In genomic region chr4:7021355-7021754, GRCh38 we compare ENCODE assay signal across 27 cellular contexts. TPM values are rescaled to one million over a fixed set of nuclear protein-coding genes. Genes with fewer than 3 reads are reported as not detected.
A peak's percentile ranks its signal among the peaks of the same experiment; 100 is the strongest.
DNase-seq lines count a peak whose midpoint lies in the region; ATAC-seq, FAIRE-seq and TF ChIP-seq lines count a peak whose summit lies in the region.
"Had no signal": no experiment of that assay in that cellular context is flagged by ENCODE, and none has a peak within 500 bp of the region (broad histone marks: within the 10 kb centered on the region; RNA-seq: fewer than 3 reads in every experiment).

No MANE protein-coding gene starts in this region.

- no peak for TF ChIP-seq EP300 in A549 (IDR thresholded peaks at IDR 0.05)

- POLR2A ChIA-PET in A549 (lab: Yijun Ruan, JAX) (no interaction called here), HCT116 (lab: Charles Lee) (no interaction called here)

- no peaks in the 10 kb centered on the region for H3K27me3 Mint-ChIP-seq in mesothelial cell of epicardium (ENCODE audit: low read depth)
- H3K27me3 Mint-ChIP-seq: central memory CD8-positive, alpha-beta T cell; dendritic cell treated with granulocyte-macrophage colony-stimulating factor and Interleukin-4, amounts not matched to agents 40 ng/mL and 50 ng/mL, for 4 days; IgD-negative memory B cell; T-helper 17 cell had no signal

- H3K4me1 ChIP-seq in A549 (peaks cover 37% of the 10 kb centered on the region), HCT116 (ENCODE audit: control insufficient read depth in 1 of 2, insufficient read depth in 2 of 2, low read length in 2 of 2) (peaks cover 0 to 37% of the 10 kb centered on the region in 2 experiments; a peak in 2 of 4 replicates), adrenal gland (replicated peaks in 1 of 2) (peaks cover 4 to 16% of the 10 kb centered on the region in 2 donors)
- H3K4me1 ChIP-seq: esophagus muscularis mucosa, lower lobe of right lung, right atrium auricular region had no signal

- no peaks in the 10 kb centered on the region for H4K20me1 ChIP-seq in HCT116 (ENCODE audit: insufficient read depth)

- no peaks in the 10 kb centered on the region for H3K9me3 Mint-ChIP-seq in mesothelial cell of epicardium
- H3K9me3 Mint-ChIP-seq: central memory CD8-positive, alpha-beta T cell; dendritic cell treated with granulocyte-macrophage colony-stimulating factor and Interleukin-4, amounts not matched to agents 40 ng/mL and 50 ng/mL, for 4 days; IgD-negative memory B cell; nephron had no signal

- no peak overlapping the region for H2AFZ ChIP-seq in HCT116 (ENCODE audit: low read depth, low read length, poor library complexity, severe bottlenecking)

- H3K4me2 ChIP-seq in A549 (peak overlapping the region; percentile 45; the same call in 2 of the 3 replicates), HCT116 (ENCODE audit: low read length) (peak overlapping the region; percentile 65; the same call in 1 of the 2 replicates)

- H3K36me3 ChIP-seq in HCT116 (ENCODE audit: control insufficient read depth in 1 of 2, insufficient read depth in 2 of 2, low read length in 2 of 2) (peaks cover 5 to 22% of the 10 kb centered on the region in 2 experiments; a peak in 3 of 4 replicates), adrenal gland (replicated peaks in 1 of 2) (peaks cover 0 to 77% of the 10 kb centered on the region in 2 donors)

- H3K9me2 ChIP-seq in HCT116 (ENCODE audit: insufficient read depth), result no peaks in the 10 kb centered on the region

- no peak overlapping the region for H3K4me3 Mint-ChIP-seq in mesothelial cell of epicardium
- H3K4me3 Mint-ChIP-seq: central memory CD8-positive, alpha-beta T cell; dendritic cell treated with granulocyte-macrophage colony-stimulating factor and Interleukin-4, amounts not matched to agents 40 ng/mL and 50 ng/mL, for 4 days; IgD-negative memory B cell; nephron; T-helper 17 cell had no signal

- H3K4me3 ChIP-seq in A549 (no peak overlapping the region), HCT116 (replicated peaks in 1 of 2; ENCODE audit: low read depth in 1 of 2, low read length in 2 of 2) (no peak overlapping the region), adrenal gland (no peak overlapping the region)
- H3K4me3 ChIP-seq: esophagus muscularis mucosa, GM12878, lower lobe of right lung, right atrium auricular region, SK-N-MC had no signal

- TF ChIP-seq RAD21 in A549 (conservative IDR thresholded peaks at IDR 0.05 in 1 of 2, IDR thresholded peaks at IDR 0.05 in 1 of 2), result no peak
- no peak for TF ChIP-seq RAD21 in HCT116 (IDR thresholded peaks at IDR 0.05; ENCODE audit: low read depth)

- no peak overlapping the region for H3K9ac ChIP-seq in HCT116 (ENCODE audit: low read length)

- TF ChIP-seq CTCF in A549 (IDR thresholded peaks at IDR 0.05) (no peak), HCT116 (IDR thresholded peaks at IDR 0.05 in 2 of 3, conservative IDR thresholded peaks at IDR 0.05 in 1 of 3; ENCODE audit: borderline replicate concordance in 1 of 3, insufficient read depth in 1 of 3, low read depth in 2 of 3, low read length in 2 of 3) (no peak), adrenal gland (IDR thresholded peaks at IDR 0.05) (no peak), mesothelial cell of epicardium (IDR thresholded peaks at IDR 0.05; ENCODE audit: unreplicated experiment) (no peak), GM10266 (IDR thresholded peaks at IDR 0.05; ENCODE audit: control insufficient read depth, insufficient read depth, low read depth, missing control alignments) (no peak)

- peaks cover 4% of the 10 kb centered on the region; the same call in 1 of the 2 replicates for H3K79me2 ChIP-seq in HCT116 (ENCODE audit: insufficient read depth, low read length)

- RAD21 ChIA-PET in HCT116 (lab: Charles Lee; ENCODE audit: low non-redundant PET in 1 of 2, low total read pairs in 2 of 2, uncharacterized antibody in 2 of 2, unreplicated experiment in 2 of 2), result no interaction called here

- no TSS peak for BruUV-seq in HCT116 (replicated peaks; lab: Mats Ljungman, UMichigan)

- H3K9me3 ChIP-seq in A549, result no peaks in the 10 kb centered on the region
- no peaks in the 10 kb centered on the region for H3K9me3 ChIP-seq in HCT116 (ENCODE audit: control insufficient read depth in 1 of 2, insufficient read depth in 1 of 2, low read depth in 1 of 2, low read length in 2 of 2)
- no peaks in the 10 kb centered on the region for H3K9me3 ChIP-seq in adrenal gland (replicated peaks in 1 of 3)
- H3K9me3 ChIP-seq: esophagus muscularis mucosa, lower lobe of right lung, right atrium auricular region had no signal

- TF ChIP-seq POLR2A in A549 (IDR thresholded peaks at IDR 0.05; ENCODE audit: low read length) (no peak), HCT116 (IDR thresholded peaks at IDR 0.05; ENCODE audit: borderline replicate concordance, extremely low read depth, insufficient read depth, insufficient read length) (no peak), adrenal gland (IDR thresholded peaks at IDR 0.05) (no peak)

- H3K27me3 ChIP-seq in HCT116 (ENCODE audit: insufficient read depth, low read length) (no peaks in the 10 kb centered on the region), adrenal gland (no peaks in the 10 kb centered on the region)
- H3K27me3 ChIP-seq: esophagus muscularis mucosa, foreskin keratinocyte, right atrium auricular region had no signal

- H3K27ac Mint-ChIP-seq in mesothelial cell of epicardium, result peak overlapping the region; percentile 40
- H3K27ac Mint-ChIP-seq: dendritic cell treated with granulocyte-macrophage colony-stimulating factor and Interleukin-4, amounts not matched to agents 40 ng/mL and 50 ng/mL, for 4 days had no signal

- WGBS in A549 (ENCODE audit: missing lambda C conversion rate), result 73% methylated on average over 5 of the region's 5 CpGs
- 73 to 76% (median 75%) methylated on average over 5 of the region's 5 CpGs for WGBS in adrenal gland, 4 donors

- H3K4me1 Mint-ChIP-seq in mesothelial cell of epicardium, result no peaks in the 10 kb centered on the region
- H3K4me1 Mint-ChIP-seq: nephron had no signal

- DNase-seq in A549 (ENCODE audit: low read depth in 1 of 2, low spot score in 1 of 2), result no peak
- DNase-seq in HCT116 (ENCODE audit: low read depth, low spot score), result no peak
- no peak for DNase-seq in adrenal gland
- DNase-seq in mesothelial cell of epicardium (ENCODE audit: low spot score in 2 of 2, unreplicated experiment in 2 of 2), result no peak
- DNase-seq in GM10266 (ENCODE audit: extremely low spot score), result no peak
- no peak for DNase-seq in A172 (ENCODE audit: low spot score)
- DNase-seq: activated naive CD4-positive, alpha-beta T cell treated with Interleukin-2 at 50 U/mL for 16 hours; DMS153; foreskin keratinocyte; kidney glomerular epithelial cell; lower lobe of right lung; NCI-H1436 treated with DMSO at 0.1 percent for 48 hours; NCI-H2107; NCI-H774; stimulated activated CD4-positive, alpha-beta T cell treated with anti-CD3 and anti-CD28 coated beads, Interleukin-1b, Interleukin-23, amount 100 ng/mL, for 48 hours; stimulated activated naive CD8-positive, alpha-beta T cell treated with anti-CD3 and anti-CD28 coated beads, Interleukin-15, Interleukin-2, amounts not matched to agents 100 U/mL and 50 U/mL, for 24 hours; T-helper 17 cell had no signal

- CTCF ChIA-PET in A549 (lab: Yijun Ruan, JAX) (interaction anchor here (1.1 to 3.3 kb wide), 4 partner anchors 10 to 51 kb away, joined by 3 to 14 read pairs (median 4); partner anchors contain the start of gene TADA2B), HCT116 (lab: Charles Lee) (interaction anchor here (0.7 kb wide), 1 partner anchor 21 kb away, joined by 3 read pairs; a partner anchor contains a TSS)

- peaks cover 19% of the 10 kb centered on the region for H3K36me3 Mint-ChIP-seq in mesothelial cell of epicardium

- H3K27ac ChIP-seq in A549 (peak overlapping the region; percentile 71 to 93; a peak in 4 of 6 replicates), HCT116 (ENCODE audit: low read depth, low read length) (no peak overlapping the region), adrenal gland (peak overlapping the region in 4 of 5 donors; percentile 63 to 87 (median 74))
- H3K27ac ChIP-seq: esophagus muscularis mucosa, foreskin keratinocyte, right atrium auricular region, SK-N-MC had no signal

- intact Hi-C loops in HCT116 (cut with micrococcal nuclease) (no loop called here), adrenal gland (cut with DNase I) (no loop called here)

- ATAC-seq in A549 (no peak), HCT116 (no peak), GM21360 (IDR thresholded peaks at IDR 0.05; ENCODE audit: unreplicated experiment) (no peak)
- ATAC-seq: GM12878; stimulated activated naive CD8-positive, alpha-beta T cell treated with anti-CD3 and anti-CD28 coated beads, Interleukin-15, Interleukin-2, amounts not matched to agents 100 U/mL and 50 U/mL, for 24 hours; T-helper 17 cell had no signal

- FAIRE-seq in A549 (lab: Jason Lieb, UNC), result no peak
- FAIRE-seq: GM12878, TTC549 had no signal

TF ChIP-seq in A549, 52 proteins besides CTCF, POLR2A, EP300 and RAD21 (continues in another document):
- TF ChIP-seq RCOR1 (IDR thresholded peaks at IDR 0.05; ENCODE audit: low read depth, low read length) (no peak), NPAS2 (CRISPR knock-in tag; IDR thresholded peaks at IDR 0.05; ENCODE audit: borderline replicate concordance) (no peak)

RNA-seq across cellular contexts. Expression of gene TADA2B, which starts 21.8 kb away (rescaled TPM):
- 6.0 and 6.7 TPM in 2 replicates for polyA plus RNA-seq in A549 (2011; rRNA removed)
- polyA plus RNA-seq in A549 (2012; cell fraction: cytosol; rRNA removed), result 6.1 and 7.6 TPM in 2 replicates
- polyA plus RNA-seq in A549 (2012; cell fraction: nucleus; rRNA removed), result 8.1 and 10.8 TPM in 2 replicates
- 10.1 to 11.3 TPM (median 10.8 TPM) in 3 replicates for polyA plus RNA-seq in A549 (2017; fragmentation: RNase III; extraction: RNeasy Plus Mini Kit Qiagen cat#74134 plus additional on column Dnase treatment)
- polyA minus RNA-seq in A549 (2011; rRNA and poly(A)+ RNA removed), result 5.1 and 6.1 TPM in 2 replicates
- 13.4 TPM for total RNA-seq in HCT116 (2021; ENCODE audit: unreplicated experiment)
- polyA plus RNA-seq in HCT116 (2012), result 9.6 and 12.2 TPM in 2 replicates
- 10 to 100 TPM; 28.9 to 60.8 (median 33.2) TPM for total RNA-seq in adrenal gland
- 10 to 100 TPM; 13.3 to 26.6 (median 14.9) TPM for polyA plus RNA-seq in adrenal gland
- 16.5 to 19.0 TPM (median 17.4 TPM) in 3 replicates for total RNA-seq in mesothelial cell of epicardium
- total RNA-seq in A172 (2014; rRNA removed; shearing (Covaris generic)), result 12.6 and 15.3 TPM in 2 replicates

RNA-seq across cellular contexts. Expression of gene GRPEL1, which starts 46.5 kb away (rescaled TPM):
- 50.9 and 72.0 TPM in 2 replicates for polyA plus RNA-seq in A549 (2011; rRNA removed)
- 32.5 and 40.2 TPM in 2 replicates for polyA plus RNA-seq in A549 (2012; cell fraction: cytosol; rRNA removed)
- polyA plus RNA-seq in A549 (2012; cell fraction: nucleus; rRNA removed), result 14.1 and 17.2 TPM in 2 replicates
- polyA plus RNA-seq in A549 (2017; fragmentation: RNase III; extraction: RNeasy Plus Mini Kit Qiagen cat#74134 plus additional on column Dnase treatment), result 45.5 to 57.6 TPM (median 46.2 TPM) in 3 replicates
- 21.4 and 24.1 TPM in 2 replicates for polyA minus RNA-seq in A549 (2011; rRNA and poly(A)+ RNA removed)
- total RNA-seq in HCT116 (2021; ENCODE audit: unreplicated experiment), result 80.1 TPM
- polyA plus RNA-seq in HCT116 (2012), result 61.9 and 78.0 TPM in 2 replicates
- total RNA-seq in adrenal gland, result 100 to 1,000 TPM in 2 of 8 donors, 10 to 100 TPM in 6; 43.7 to 249 (median 74.8) TPM
- 100 to 1,000 TPM in 1 of 3 donors, 10 to 100 TPM in 2; 35.8 to 439 (median 77.0) TPM for polyA plus RNA-seq in adrenal gland
- total RNA-seq in mesothelial cell of epicardium, result 15.5 to 17.9 TPM (median 17.3 TPM) in 3 replicates
- total RNA-seq in A172 (2014; rRNA removed; shearing (Covaris generic)), result 57.9 and 76.0 TPM in 2 replicates
